ENCODE assay signal across 25 cellular contexts in the genomic region with DNA sequence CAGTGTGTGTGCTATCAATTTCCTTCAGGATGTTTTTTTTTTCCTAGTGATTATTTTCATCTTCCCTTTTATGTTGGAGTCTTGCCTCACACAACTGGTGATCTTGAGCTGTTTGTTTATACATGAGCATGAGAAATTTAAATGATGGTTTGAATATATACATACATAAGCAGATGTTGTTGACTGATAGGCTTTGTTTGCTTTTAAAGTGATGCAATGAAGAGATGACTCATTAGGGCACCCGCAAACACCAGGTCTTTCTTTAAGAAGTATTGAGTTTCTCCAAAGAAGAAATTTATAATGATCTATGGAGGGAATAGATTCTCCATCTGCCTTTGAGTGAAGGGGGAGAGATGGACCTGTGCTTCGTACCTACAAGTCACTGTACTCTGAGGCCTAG.
DNase-seq lines count a peak whose midpoint lies in the region; ATAC-seq and TF ChIP-seq lines count a peak whose summit lies in the region.
"Had no signal": no experiment of that assay in that cellular context is flagged by ENCODE, and none has a peak within 500 bp of the region (broad histone marks: within the 10 kb centered on the region; RNA-seq: fewer than 3 reads in every experiment).

No MANE protein-coding gene starts in this region.

- intact Hi-C loops in PC-3 (cut with micrococcal nuclease), result no loop called here

- ATAC-seq in PC-3 (peak; percentile 77), GM18517 (IDR thresholded peaks at IDR 0.05; ENCODE audit: unreplicated experiment) (no peak)
- ATAC-seq: activated CD8-positive, alpha-beta memory T cell treated with anti-CD3 and anti-CD28 coated beads, Interleukin-2, amount 10 ng/mL, durations not matched to agents 7 days and 5 days; K562; SK-N-SH treated with all-trans-retinoic acid at 6 μM for 48 hours had no signal

- no peaks in the 10 kb centered on the region for H3K36me3 Mint-ChIP-seq in HFFc6 (ENCODE audit: low read depth)
- H3K36me3 Mint-ChIP-seq: activated CD8-positive, alpha-beta memory T cell treated with anti-CD3 and anti-CD28 coated beads, Interleukin-2, amount 10 ng/mL, durations not matched to agents 7 days and 5 days; activated naive CD4-positive, alpha-beta T cell treated with anti-CD3 and anti-CD28 coated beads, Interleukin-2, amount 50 U/mL, for 24 hours had no signal

- H3K4me1 Mint-ChIP-seq in HFFc6 (ENCODE audit: low read depth), result no peaks in the 10 kb centered on the region
- H3K4me1 Mint-ChIP-seq: activated CD4-positive, alpha-beta T cell treated with anti-CD3 and anti-CD28 coated beads, Interleukin-2, amount 10 ng/mL, durations not matched to agents 7 days and 5 days; activated CD8-positive, alpha-beta memory T cell treated with anti-CD3 and anti-CD28 coated beads, Interleukin-2, amount 10 ng/mL, durations not matched to agents 7 days and 5 days; activated naive CD4-positive, alpha-beta T cell treated with anti-CD3 and anti-CD28 coated beads, Interleukin-2, amount 50 U/mL, for 24 hours had no signal

- no peak overlapping the region for H3K9ac ChIP-seq in PC-3 (ENCODE audit: low read length)

- no peak overlapping the region for H3K27ac Mint-ChIP-seq in HFFc6
- H3K27ac Mint-ChIP-seq: activated CD4-positive, alpha-beta T cell treated with anti-CD3 and anti-CD28 coated beads, Interleukin-2, amount 10 ng/mL, durations not matched to agents 7 days and 5 days; activated CD8-positive, alpha-beta memory T cell treated with anti-CD3 and anti-CD28 coated beads, Interleukin-2, amount 10 ng/mL, durations not matched to agents 7 days and 5 days; activated naive CD4-positive, alpha-beta T cell treated with anti-CD3 and anti-CD28 coated beads, Interleukin-2, amount 50 U/mL, for 24 hours had no signal

- no peaks in the 10 kb centered on the region for H4K20me1 ChIP-seq in PC-3 (ENCODE audit: low read length)

- H3K4me1 ChIP-seq in PC-3 (ENCODE audit: insufficient read depth, low read length), result peaks cover 10% of the 10 kb centered on the region; the same call in 1 of the 2 replicates
- H3K4me1 ChIP-seq: vagina had no signal

- no peaks in the 10 kb centered on the region for H3K27me3 Mint-ChIP-seq in HFFc6 (ENCODE audit: insufficient read depth)
- H3K27me3 Mint-ChIP-seq: activated CD4-positive, alpha-beta T cell treated with anti-CD3 and anti-CD28 coated beads, Interleukin-2, amount 10 ng/mL, durations not matched to agents 7 days and 5 days; activated CD8-positive, alpha-beta memory T cell treated with anti-CD3 and anti-CD28 coated beads, Interleukin-2, amount 10 ng/mL, durations not matched to agents 7 days and 5 days had no signal

- H2AFZ ChIP-seq in PC-3 (ENCODE audit: low read length), result no peak overlapping the region

- H3K27me3 ChIP-seq in H7 (ENCODE audit: control insufficient read depth, insufficient read depth, low read length) (no peaks in the 10 kb centered on the region), PC-3 (ENCODE audit: low read length) (no peaks in the 10 kb centered on the region)
- H3K27me3 ChIP-seq: vagina had no signal

- no peak overlapping the region for H3K4me2 ChIP-seq in PC-3 (ENCODE audit: low read length)
- H3K4me2 ChIP-seq: smooth muscle cell had no signal

- no peaks in the 10 kb centered on the region for H3K9me3 ChIP-seq in PC-3 (ENCODE audit: low read length)
- H3K9me3 ChIP-seq: thoracic aorta, vagina had no signal

- no TSS peak for BruUV-seq in PC-3 (replicated peaks; lab: Mats Ljungman, UMichigan)

- H3K4me3 ChIP-seq in H7 (ENCODE audit: insufficient read depth, low read depth, low read length) (no peak overlapping the region), PC-3 (ENCODE audit: low read length) (no peak overlapping the region)
- H3K4me3 ChIP-seq: K562, smooth muscle cell, thoracic aorta, vagina had no signal

- POLR2A ChIA-PET in PC-3 (lab: Charles Lee; ENCODE audit: unreplicated experiment), result interaction anchor here (0.7 kb wide), 1 partner anchor 203 kb away, joined by 4 read pairs; no protein-coding TSS in a partner anchor

- no peaks in the 10 kb centered on the region for H3K36me3 ChIP-seq in H7 (replicated peaks; ENCODE audit: control insufficient read depth, insufficient read depth, low read length)
- no peaks in the 10 kb centered on the region for H3K36me3 ChIP-seq in PC-3 (ENCODE audit: low read depth, low read length)
- H3K36me3 ChIP-seq: thoracic aorta, vagina, WERI-Rb-1 had no signal

- H3K4me3 Mint-ChIP-seq in HFFc6, result no peak overlapping the region
- H3K4me3 Mint-ChIP-seq: activated CD4-positive, alpha-beta T cell treated with anti-CD3 and anti-CD28 coated beads, Interleukin-2, amount 10 ng/mL, durations not matched to agents 7 days and 5 days; activated CD8-positive, alpha-beta memory T cell treated with anti-CD3 and anti-CD28 coated beads, Interleukin-2, amount 10 ng/mL, durations not matched to agents 7 days and 5 days; activated naive CD4-positive, alpha-beta T cell treated with anti-CD3 and anti-CD28 coated beads, Interleukin-2, amount 50 U/mL, for 24 hours had no signal

- H3K9me2 ChIP-seq in PC-3 (replicated peaks; ENCODE audit: low read length), result no peaks in the 10 kb centered on the region

- no peak for TF ChIP-seq CTCF in PC-3 (conservative IDR thresholded peaks at IDR 0.05; ENCODE audit: low read depth, low read length)
- no peak for TF ChIP-seq CTCF in HFFc6 (IDR thresholded peaks at IDR 0.05)

- H3K79me2 ChIP-seq in PC-3 (ENCODE audit: low read length), result no peaks in the 10 kb centered on the region

- H3K27ac ChIP-seq in PC-3 (ENCODE audit: low read length), result no peak overlapping the region
- H3K27ac ChIP-seq: thoracic aorta, vagina, WERI-Rb-1 had no signal

- CTCF ChIA-PET in PC-3 (lab: Charles Lee), result no interaction called here

- H3K9me3 Mint-ChIP-seq in HFFc6, result peaks cover 10% of the 10 kb centered on the region

- DNase-seq in AG08396 (ENCODE audit: low spot score) (peak; percentile 7), H7 (peak; percentile 6), PC-3 (peak; percentile 64), fibroblast of gingiva (ENCODE audit: low read depth) (peak; percentile 5), HFFc6 (no peak), NCI-H1436 (lab: John Stamatoyannopoulos, UW) (no peak), RPMI8226 (no peak)
- DNase-seq: ACHN; activated CD4-positive, alpha-beta T cell treated with anti-CD3 and anti-CD28 coated beads, Interleukin-2, amount 10 ng/mL, durations not matched to agents 7 days and 5 days; activated CD8-positive, alpha-beta memory T cell treated with anti-CD3 and anti-CD28 coated beads, Interleukin-2, amount 10 ng/mL, durations not matched to agents 7 days and 5 days; C1 segment of cervical spinal cord; GOT3; hypothalamus; NCI-H1694; NCI-H226; stimulated activated CD4-positive, alpha-beta T cell treated with anti-CD3 and anti-CD28 coated beads, Interleukin-2, amount 100 ng/mL, for 48 hours; stimulated activated naive CD4-positive, alpha-beta T cell; WERI-Rb-1 had no signal

- H3F3A ChIP-seq in PC-3 (ENCODE audit: low read length, unreplicated experiment), result no peaks in the 10 kb centered on the region

Comparison
In these comparisons a context has a peak if more than half of its experiments do, and no peak if none do; other contexts are left out.
1. DNase-seq: peak in AG08396 (single experiment), H7 (single experiment), PC-3 (single experiment) and fibroblast of gingiva (single experiment); none in HFFc6 (single experiment), NCI-H1436 (single experiment) and RPMI8226 (single experiment).